ENCODE assay signal across 23 cellular contexts in the genomic region with DNA sequence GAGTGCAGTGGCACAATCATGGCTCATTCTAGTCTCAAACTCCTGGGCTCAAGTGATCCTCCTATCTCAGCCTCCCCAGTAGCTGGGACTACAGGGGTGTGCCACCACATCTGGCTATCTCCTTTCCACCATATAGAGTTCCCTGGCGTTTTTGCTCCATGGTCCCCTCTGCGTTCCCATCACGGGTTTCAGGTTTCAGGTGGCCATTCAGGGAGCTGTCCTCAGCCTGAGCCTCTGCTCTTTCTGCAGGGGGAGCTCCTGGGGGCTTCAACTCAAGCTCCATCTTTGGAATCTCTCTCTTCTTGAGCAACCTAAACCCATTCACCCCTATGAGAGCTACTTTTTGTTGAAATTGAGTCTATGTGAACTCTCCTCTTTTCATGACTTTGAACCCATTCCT.
"Had no signal": no experiment of that assay in that cellular context is flagged by ENCODE, and none has a peak within 500 bp of the region (broad histone marks: within the 10 kb centered on the region; RNA-seq: fewer than 3 reads in every experiment).

No MANE protein-coding gene starts in this region.

- H3K27ac Mint-ChIP-seq: activated B cell treated with CpG ODN at 0.5 μM for 24 hours; activated naive CD8-positive, alpha-beta T cell treated with anti-CD3 and anti-CD28 coated beads for 36 hours; activated T-cell treated with anti-CD3 and anti-CD28 coated beads, Interleukin-2, amount 50 U/mL, for 72 hours; immature natural killer cell; mesothelial cell of epicardium; nephron progenitor cell; stimulated activated naive CD8-positive, alpha-beta T cell treated with anti-CD3 and anti-CD28 coated beads, Interleukin-15, Interleukin-2, amounts not matched to agents 100 ng/mL and 50 ng/mL, for 24 hours had no signal

- ATAC-seq: activated T-cell treated with anti-CD3 and anti-CD28 coated beads, Interleukin-2, amount 50 U/mL, for 72 hours; body of pancreas; gastrocnemius medialis; sciatic nerve had no signal

- H3K4me3 Mint-ChIP-seq: activated B cell treated with CpG ODN at 0.5 μM for 24 hours; activated naive CD8-positive, alpha-beta T cell treated with anti-CD3 and anti-CD28 coated beads for 36 hours; activated T-cell treated with anti-CD3 and anti-CD28 coated beads, Interleukin-2, amount 50 U/mL, for 72 hours; immature natural killer cell; mesothelial cell of epicardium; naive B cell; nephron progenitor cell; stimulated activated naive CD8-positive, alpha-beta T cell treated with anti-CD3 and anti-CD28 coated beads, Interleukin-15, Interleukin-2, amounts not matched to agents 100 ng/mL and 50 ng/mL, for 24 hours had no signal

- DNase-seq: activated B cell treated with CpG ODN at 0.5 μM for 24 hours; activated CD4-positive, alpha-beta T cell treated with anti-CD3 and anti-CD28 coated beads, Interleukin-2, amount 50 U/mL, for 1 hour; activated naive CD4-positive, alpha-beta T cell; activated naive CD8-positive, alpha-beta T cell treated with anti-CD3 and anti-CD28 coated beads for 36 hours; activated T-cell treated with anti-CD3 and anti-CD28 coated beads for 4 hours; activated T-cell treated with anti-CD3 and anti-CD28 coated beads, Interleukin-2, amount 50 U/mL, for 72 hours; adrenal gland; colonic mucosa; dorsolateral prefrontal cortex; effector memory CD4-positive, alpha-beta T cell; gastrocnemius medialis; immature natural killer cell; naive B cell; nephron progenitor cell; ovary; retina; stimulated activated CD4-positive, alpha-beta T cell treated with anti-CD3 and anti-CD28 coated beads, Interleukin-12 subunit alpha, Interleukin-12 subunit beta, amount 100 ng/mL, for 4 hours; stimulated activated CD4-positive, alpha-beta T cell treated with anti-CD3 and anti-CD28 coated beads, Interleukin-4, amount 100 ng/mL, for 1 hour; T-helper 2 cell had no signal

- H3K36me3 Mint-ChIP-seq: activated naive CD8-positive, alpha-beta T cell treated with anti-CD3 and anti-CD28 coated beads for 36 hours; mesothelial cell of epicardium; naive B cell had no signal

- H3K9me3 Mint-ChIP-seq: activated B cell treated with CpG ODN at 0.5 μM for 24 hours; activated naive CD8-positive, alpha-beta T cell treated with anti-CD3 and anti-CD28 coated beads for 36 hours; activated T-cell treated with anti-CD3 and anti-CD28 coated beads, Interleukin-2, amount 50 U/mL, for 72 hours; immature natural killer cell; mesothelial cell of epicardium; naive B cell; stimulated activated naive CD8-positive, alpha-beta T cell treated with anti-CD3 and anti-CD28 coated beads, Interleukin-15, Interleukin-2, amounts not matched to agents 100 ng/mL and 50 ng/mL, for 24 hours had no signal

- H3K4me1 Mint-ChIP-seq: activated naive CD8-positive, alpha-beta T cell treated with anti-CD3 and anti-CD28 coated beads for 36 hours; immature natural killer cell; mesothelial cell of epicardium had no signal
